In genomic region chr3:195989200-195989920, GRCh38 we compare ENCODE assay signal across 8 cellular contexts.
DNase-seq lines count a peak whose midpoint lies in the region; ATAC-seq and TF ChIP-seq lines count a peak whose summit lies in the region.
"Not testable (repeated sequence)": the region's sequence is repeated elsewhere in the genome, so short reads cannot be mapped to it uniquely, and the experiment has no call there.

No MANE protein-coding gene starts in this region.

- not testable (repeated sequence) for TF ChIP-seq RAD21 in SK-N-SH (IDR thresholded peaks at IDR 0.05; ENCODE audit: low read length)

- not testable (repeated sequence) for TF ChIP-seq CTCF in Calu3 (IDR thresholded peaks at IDR 0.05; ENCODE audit: unreplicated experiment); SK-N-SH (IDR thresholded peaks at IDR 0.05); gastroesophageal sphincter (IDR thresholded peaks at IDR 0.05)

- not testable (repeated sequence) for H3F3A ChIP-seq in SK-N-SH (replicated peaks; ENCODE audit: insufficient read depth)

- peak overlapping the region; percentile 56 to 59; a peak in 3 of 4 replicates for H3K4me3 ChIP-seq in SK-N-SH (ENCODE audit: low read depth in 2 of 2, low read length in 1 of 2)
- peak overlapping the region; percentile 84 for H3K4me3 ChIP-seq in adipocyte (ENCODE audit: low read length)
- peak overlapping the region; percentile 74 to 86 for H3K4me3 ChIP-seq in gastroesophageal sphincter

- POLR2A ChIA-PET in SK-N-SH (lab: Yijun Ruan, JAX), result not testable (repeated sequence)

- H3K36me3 Mint-ChIP-seq in Calu3 (ENCODE audit: insufficient read depth, unreplicated experiment), result peaks cover 21% of the 10 kb centered on the region
- H3K36me3 Mint-ChIP-seq in naive B cell; stimulated activated naive B cell treated with anti-CD40 and anti-IgM and Interleukin-4, amounts not matched to agents 10 μg/mL and 1 μg/mL and 100 μg/mL, for 72 hours: not testable (repeated sequence)

- peak overlapping the region; percentile 62; the same call in 1 of the 2 replicates for H3K4me2 ChIP-seq in SK-N-SH

- H3K9me3 Mint-ChIP-seq in Calu3 (ENCODE audit: low read depth, unreplicated experiment); naive B cell; stimulated activated naive B cell treated with anti-CD40 and anti-IgM and Interleukin-4, amounts not matched to agents 10 μg/mL and 1 μg/mL and 100 μg/mL, for 72 hours: not testable (repeated sequence)

- H3K79me2 ChIP-seq in SK-N-SH (ENCODE audit: insufficient read depth), result not testable (repeated sequence)

- not testable (repeated sequence) for H3K36me3 ChIP-seq in SK-N-SH (replicated peaks in 1 of 2; ENCODE audit: control insufficient read depth in 1 of 2, insufficient read depth in 2 of 2, low read length in 1 of 2); adipocyte (ENCODE audit: control insufficient read depth, insufficient read depth, low read length, severe bottlenecking); gastroesophageal sphincter

- DNase-seq in Calu3 (peak; percentile 38), adipocyte (ENCODE audit: low read depth) (peak; percentile 65), naive B cell (peak; percentile 22)
- DNase-seq in SK-N-SH; stimulated activated naive B cell treated with anti-CD40 and anti-IgM and Interleukin-4, amounts not matched to agents 10 μg/mL and 1 μg/mL and 100 μg/mL, for 72 hours: not testable (repeated sequence)

- not testable (repeated sequence) for H3K4me1 ChIP-seq in SK-N-SH (ENCODE audit: control insufficient read depth in 1 of 2, insufficient read depth in 2 of 2, low read depth in 1 of 2, low read length in 1 of 2); adipocyte (ENCODE audit: control insufficient read depth, insufficient read depth, low read length)
- H3K4me1 ChIP-seq in gastroesophageal sphincter, result peaks cover 0 to 11% (median 0%) of the 10 kb centered on the region in 3 donors

- not testable (repeated sequence) for H3K4me1 Mint-ChIP-seq in Calu3 (ENCODE audit: low read depth, unreplicated experiment); naive B cell; stimulated activated naive B cell treated with anti-CD40 and anti-IgM and Interleukin-4, amounts not matched to agents 10 μg/mL and 1 μg/mL and 100 μg/mL, for 72 hours

- peak overlapping the region; percentile 75; the same call in 1 of the 2 replicates for H3K9ac ChIP-seq in SK-N-SH
- peak overlapping the region; percentile 89 for H3K9ac ChIP-seq in adipocyte (ENCODE audit: low read length)

- H3K27me3 ChIP-seq in SK-N-SH (ENCODE audit: insufficient read depth); adipocyte (replicated peaks; ENCODE audit: control insufficient read depth, insufficient read depth, low read length); gastroesophageal sphincter: not testable (repeated sequence)

- H3K4me3 Mint-ChIP-seq in Calu3 (ENCODE audit: low read depth, unreplicated experiment) (peak overlapping the region; percentile 66), naive B cell (peak overlapping the region in 3 of 8 donors; percentile 43 to 74 (median 49))
- H3K4me3 Mint-ChIP-seq in stimulated activated naive B cell treated with anti-CD40 and anti-IgM and Interleukin-4, amounts not matched to agents 10 μg/mL and 1 μg/mL and 100 μg/mL, for 72 hours, result peak overlapping the region in 1 of 2 donors; percentile 39

- H3K27me3 Mint-ChIP-seq in Calu3 (ENCODE audit: unreplicated experiment); naive B cell; stimulated activated naive B cell treated with anti-CD40 and anti-IgM and Interleukin-4, amounts not matched to agents 10 μg/mL and 1 μg/mL and 100 μg/mL, for 72 hours: not testable (repeated sequence)

- not testable (repeated sequence) for H3K27ac Mint-ChIP-seq in Calu3 (ENCODE audit: unreplicated experiment); stimulated activated naive B cell treated with anti-CD40 and anti-IgM and Interleukin-4, amounts not matched to agents 10 μg/mL and 1 μg/mL and 100 μg/mL, for 72 hours
- H3K27ac Mint-ChIP-seq in naive B cell, result peak overlapping the region in 1 of 6 donors; percentile 77

- TF ChIP-seq EP300 in SK-N-SH (IDR thresholded peaks at IDR 0.05; ENCODE audit: borderline replicate concordance in 1 of 2, low read depth in 1 of 2, low read length in 1 of 2); gastroesophageal sphincter (IDR thresholded peaks at IDR 0.05): not testable (repeated sequence)

- WGBS in SK-N-SH (ENCODE audit: low lambda C conversion rate), result 20% methylated on average over 1 of the region's 46 CpGs
- WGBS in gastroesophageal sphincter (ENCODE audit: low coverage in 1 of 2), 2 donors, result no CpG with 5 or more reads among the region's 46 CpGs

- not testable (repeated sequence) for H4K20me1 ChIP-seq in SK-N-SH (ENCODE audit: insufficient read depth)

- peak; percentile 38 for ATAC-seq in GM21526 (IDR thresholded peaks at IDR 0.05; ENCODE audit: low FRiP score, unreplicated experiment)
- peak; percentile 59 for ATAC-seq in HG03196 (IDR thresholded peaks at IDR 0.05; ENCODE audit: unreplicated experiment)
- ATAC-seq in gastroesophageal sphincter, result peak; percentile 72
- ATAC-seq in naive B cell (ENCODE audit: low read depth in 2 of 2), result peak; percentile 24 to 29
- ATAC-seq in stimulated activated naive B cell treated with anti-CD40 and anti-IgM and Interleukin-4, amounts not matched to agents 10 μg/mL and 1 μg/mL and 100 μg/mL, for 72 hours (replicated peaks), result peak; percentile 44 to 58

- not testable (repeated sequence) for H3K9me3 ChIP-seq in SK-N-SH; adipocyte (ENCODE audit: control insufficient read depth, low read length); gastroesophageal sphincter

- CTCF ChIA-PET in Calu3 (lab: Charles Lee); SK-N-SH (lab: Yijun Ruan, JAX): not testable (repeated sequence)

- not testable (repeated sequence) for H3K9me2 ChIP-seq in SK-N-SH

- TF ChIP-seq POLR2A in gastroesophageal sphincter (IDR thresholded peaks at IDR 0.05), result not testable (repeated sequence)

- not testable (repeated sequence) for H3K27ac ChIP-seq in SK-N-SH (ENCODE audit: low read depth in 2 of 2, low read length in 1 of 2)
- peak overlapping the region in 3 of 4 donors; percentile 81 to 89 (median 86) for H3K27ac ChIP-seq in gastroesophageal sphincter

- intact Hi-C loops in Calu3 (cut with micrococcal nuclease; ENCODE audit: unreplicated experiment), result not testable (repeated sequence)

- H2AFZ ChIP-seq in SK-N-SH (ENCODE audit: low read depth), result not testable (repeated sequence)

- BruUV-seq in Calu3 (replicated peaks; lab: Mats Ljungman, UMichigan), result TSS peak; percentile 56
